Comparison of ENCODE assay signal across 11 cellular contexts in genomic region chr1:8384577-8384976, GRCh38.
DNase-seq lines count a peak whose midpoint lies in the region; ATAC-seq and TF ChIP-seq lines count a peak whose summit lies in the region.
"Had no signal": no experiment of that assay in that cellular context is flagged by ENCODE, and none has a peak within 500 bp of the region (broad histone marks: within the 10 kb centered on the region; RNA-seq: fewer than 3 reads in every experiment).

No MANE protein-coding gene starts in this region.

- peaks cover 0 to 2% (median 0%) of the 10 kb centered on the region in 7 donors for H3K9me3 Mint-ChIP-seq in CD4-positive, CD25-positive, alpha-beta regulatory T cell
- H3K9me3 Mint-ChIP-seq in T-cell = no peaks in the 10 kb centered on the region
- H3K9me3 Mint-ChIP-seq: activated T-cell treated with anti-CD3 and anti-CD28 coated beads, Interleukin-2, amount 50 U/mL, for 4 hours had no signal

- no peak overlapping the region for H3K23ac ChIP-seq in neuronal stem cell (ENCODE audit: low read depth, low read length, poor library complexity)

- no peak overlapping the region for H3K4me3 ChIP-seq in CD4-positive, CD25-positive, alpha-beta regulatory T cell (ENCODE audit: low read depth, low read length)
- no peak overlapping the region for H3K4me3 ChIP-seq in fibroblast of villous mesenchyme (ENCODE audit: low read depth, low read length)
- no peak overlapping the region for H3K4me3 ChIP-seq in neuronal stem cell (ENCODE audit: low read length in 2 of 2)

- no peak overlapping the region for H4K8ac ChIP-seq in neuronal stem cell (ENCODE audit: low read depth, low read length)

- no peak overlapping the region for H3K18ac ChIP-seq in neuronal stem cell (ENCODE audit: low read length)

- no peak overlapping the region for H2AFZ ChIP-seq in neuronal stem cell (ENCODE audit: low read length)

- peaks cover 1% of the 10 kb centered on the region for H3K79me1 ChIP-seq in neuronal stem cell (ENCODE audit: low read depth, low read length)

- WGBS in neuronal stem cell (ENCODE audit: extremely low coverage in 2 of 2, insufficient read length in 2 of 2, insufficient replicate concordance in 1 of 2), 2 donors = no CpG with 5 or more reads among the region's 2 CpGs

- H2BK15ac ChIP-seq in neuronal stem cell (ENCODE audit: low read length) = no peak overlapping the region

- no peak overlapping the region for H3K27ac ChIP-seq in CD4-positive, CD25-positive, alpha-beta regulatory T cell (ENCODE audit: insufficient read depth, low read length, poor library complexity, severe bottlenecking)
- H3K27ac ChIP-seq in neuronal stem cell (replicated peaks; ENCODE audit: low read length) = peak overlapping the region; percentile 36
- H3K27ac ChIP-seq: C4-2B had no signal

- CTCF ChIA-PET in T-cell (lab: Charles Lee) = interaction anchor here in 1 of 2 donors (0.6 kb wide), 1 partner anchor 12 kb away, joined by 3 read pairs; no protein-coding TSS in a partner anchor

- H3K27me3 Mint-ChIP-seq in CD4-positive, CD25-positive, alpha-beta regulatory T cell = no peaks in the 10 kb centered on the region
- no peaks in the 10 kb centered on the region for H3K27me3 Mint-ChIP-seq in T-cell

- TF ChIP-seq CTCF in fibroblast of villous mesenchyme (IDR thresholded peaks at IDR 0.05; ENCODE audit: insufficient read depth, low read depth, low read length) = no peak

- H2BK5ac ChIP-seq in neuronal stem cell (ENCODE audit: low read length) = no peak overlapping the region

- H2BK12ac ChIP-seq in neuronal stem cell (ENCODE audit: low read length) = no peak overlapping the region

- H3K27me3 ChIP-seq in CD4-positive, CD25-positive, alpha-beta regulatory T cell (ENCODE audit: control insufficient read depth, insufficient read depth, low read length) = no peaks in the 10 kb centered on the region
- H3K27me3 ChIP-seq in neuronal stem cell (ENCODE audit: control insufficient read depth in 3 of 3, insufficient read depth in 3 of 3, low read depth in 1 of 3, low read length in 3 of 3) = no peaks in the 10 kb centered on the region

- no peaks in the 10 kb centered on the region for H3K9me3 ChIP-seq in CD4-positive, CD25-positive, alpha-beta regulatory T cell (ENCODE audit: control insufficient read depth in 2 of 2, low read length in 2 of 2)
- peaks cover 0 to 7% of the 10 kb centered on the region in 2 donors for H3K9me3 ChIP-seq in neuronal stem cell (replicated peaks in 1 of 2; ENCODE audit: control insufficient read depth in 2 of 2, insufficient read depth in 1 of 2, low read depth in 1 of 2, low read length in 2 of 2)

- H3K4ac ChIP-seq in neuronal stem cell (ENCODE audit: low read length) = no peak overlapping the region

- H3K27ac Mint-ChIP-seq in CD4-positive, CD25-positive, alpha-beta regulatory T cell = peak overlapping the region; percentile 65 to 89 (median 82)
- H3K27ac Mint-ChIP-seq in T-cell = peak overlapping the region; percentile 44 to 59

- H2AK5ac ChIP-seq in neuronal stem cell (ENCODE audit: low read depth, low read length) = no peak overlapping the region

- H3K14ac ChIP-seq in neuronal stem cell (ENCODE audit: low read length) = no peak overlapping the region

- peaks cover 39 to 85% (median 69%) of the 10 kb centered on the region in 4 donors for H3K4me1 Mint-ChIP-seq in CD4-positive, CD25-positive, alpha-beta regulatory T cell
- H3K4me1 Mint-ChIP-seq in T-cell = peaks cover 83 to 89% (median 88%) of the 10 kb centered on the region in 3 donors

- H3K36me3 Mint-ChIP-seq in CD4-positive, CD25-positive, alpha-beta regulatory T cell = peaks cover 39% of the 10 kb centered on the region
- peaks cover 24% of the 10 kb centered on the region for H3K36me3 Mint-ChIP-seq in T-cell

- peaks cover 30% of the 10 kb centered on the region for H3K4me1 ChIP-seq in CD4-positive, CD25-positive, alpha-beta regulatory T cell (ENCODE audit: control insufficient read depth, insufficient read depth, low read length, poor library complexity, severe bottlenecking)
- peaks cover 16 to 21% of the 10 kb centered on the region in 2 donors for H3K4me1 ChIP-seq in neuronal stem cell (ENCODE audit: control insufficient read depth in 2 of 2, insufficient read depth in 1 of 2, low read depth in 1 of 2, low read length in 2 of 2)

- no peak overlapping the region for H3K4me2 ChIP-seq in neuronal stem cell (ENCODE audit: insufficient read depth, low read length, poor library complexity, severe bottlenecking)

- H3K4me3 Mint-ChIP-seq in CD4-positive, CD25-positive, alpha-beta regulatory T cell = peak overlapping the region in 2 of 4 donors; percentile 7 to 33
- H3K4me3 Mint-ChIP-seq in T-cell = peak overlapping the region in 1 of 3 donors; percentile 84
- H3K4me3 Mint-ChIP-seq: activated T-cell treated with anti-CD3 and anti-CD28 coated beads, Interleukin-2, amount 50 U/mL, for 4 hours had no signal

- no peak overlapping the region for H3K9ac ChIP-seq in neuronal stem cell (ENCODE audit: low read depth, low read length, poor library complexity)

- H2BK120ac ChIP-seq in neuronal stem cell (ENCODE audit: low read depth, low read length) = no peak overlapping the region

- H3K36me3 ChIP-seq in CD4-positive, CD25-positive, alpha-beta regulatory T cell (ENCODE audit: control insufficient read depth, insufficient read depth, low read length) = peaks cover 35% of the 10 kb centered on the region
- peaks cover 6 to 50% of the 10 kb centered on the region in 2 donors for H3K36me3 ChIP-seq in neuronal stem cell (replicated peaks in 1 of 2; ENCODE audit: control insufficient read depth in 2 of 2, insufficient read depth in 2 of 2, low read length in 2 of 2)

- ATAC-seq in CD4-positive, CD25-positive, alpha-beta regulatory T cell (ENCODE audit: low read depth in 2 of 2) = no peak
- no peak for ATAC-seq in T-cell (replicated peaks in 1 of 4)
- no peak for ATAC-seq in GM18520 (IDR thresholded peaks at IDR 0.05; ENCODE audit: unreplicated experiment)
- no peak for ATAC-seq in GM19324 (IDR thresholded peaks at IDR 0.05; ENCODE audit: low FRiP score, unreplicated experiment)

- no peak overlapping the region for H4K91ac ChIP-seq in neuronal stem cell (ENCODE audit: low read depth, low read length, poor library complexity)

- POLR2A ChIA-PET in T-cell (lab: Charles Lee) = no interaction called here

- DNase-seq in CD4-positive, CD25-positive, alpha-beta regulatory T cell = no peak
- DNase-seq in T-cell (no peak), fibroblast of villous mesenchyme (ENCODE audit: low read depth) (peak; percentile 66), neuronal stem cell (ENCODE audit: low spot score) (no peak), NCI-H1092 treated with DMSO at 0.1 percent for 48 hours (lab: John Stamatoyannopoulos, UW) (no peak), CD1c-positive myeloid dendritic cell (ENCODE audit: extremely low spot score) (no peak)
- DNase-seq: activated T-cell treated with anti-CD3 and anti-CD28 coated beads, Interleukin-2, amount 50 U/mL, for 4 hours; cortex of kidney had no signal
